Comparison of ENCODE assay signal across 30 cellular contexts in genomic region chr11:72316984-72317383, GRCh38.
"Had no signal": no experiment of that assay in that cellular context is flagged by ENCODE, and none has a peak within 500 bp of the region (broad histone marks: within the 10 kb centered on the region; RNA-seq: fewer than 3 reads in every experiment).

No MANE protein-coding gene starts in this region.

- ATAC-seq: naive thymus-derived CD4-positive, alpha-beta T cell; psoas muscle; right cardiac atrium; right lobe of liver; stimulated activated memory B cell treated with anti-CD40 and anti-IgM and Interleukin-4, amounts not matched to agents 10 μg/mL and 1 μg/mL and 100 μg/mL, for 72 hours; stimulated activated naive CD8-positive, alpha-beta T cell treated with anti-CD3 and anti-CD28 coated beads, Interleukin-15, amount 100 ng/mL, for 72 hours; stimulated activated naive CD8-positive, alpha-beta T cell treated with anti-CD3 and anti-CD28 coated beads, Interleukin-15, Interleukin-2, amounts not matched to agents 100 U/mL and 50 U/mL, for 24 hours had no signal

- H3K36me3 Mint-ChIP-seq: natural killer cell had no signal

- H3K27me3 Mint-ChIP-seq: naive thymus-derived CD4-positive, alpha-beta T cell; progenitor cell of endocrine pancreas; stimulated activated memory B cell treated with anti-CD40 and anti-IgM and Interleukin-4, amounts not matched to agents 10 μg/mL and 1 μg/mL and 100 μg/mL, for 72 hours; stimulated activated naive CD8-positive, alpha-beta T cell treated with anti-CD3 and anti-CD28 coated beads, Interleukin-15, amount 100 ng/mL, for 72 hours had no signal

- H3K9me3 ChIP-seq: ovary, psoas muscle, right lobe of liver, spleen, suprapubic skin, testis, tibial artery, transverse colon, upper lobe of left lung, vagina had no signal

- H3K4me3 ChIP-seq: ovary, psoas muscle, right lobe of liver, skin epidermis, smooth muscle cell, spleen, suprapubic skin, testis, tibial artery, transverse colon, upper lobe of left lung, vagina had no signal

- H3K4me2 ChIP-seq: smooth muscle cell had no signal

- H2AFZ ChIP-seq: parathyroid adenoma had no signal

- H3K9ac ChIP-seq: parathyroid adenoma had no signal

- H3K4me3 Mint-ChIP-seq: naive thymus-derived CD4-positive, alpha-beta T cell; natural killer cell; nephron progenitor cell; neural crest cell; stimulated activated memory B cell treated with anti-CD40 and anti-IgM and Interleukin-4, amounts not matched to agents 10 μg/mL and 1 μg/mL and 100 μg/mL, for 72 hours; stimulated activated naive CD8-positive, alpha-beta T cell treated with anti-CD3 and anti-CD28 coated beads, Interleukin-15, amount 100 ng/mL, for 72 hours had no signal

- H3K27ac Mint-ChIP-seq: naive thymus-derived CD4-positive, alpha-beta T cell; natural killer cell; nephron progenitor cell; progenitor cell of endocrine pancreas; stimulated activated memory B cell treated with anti-CD40 and anti-IgM and Interleukin-4, amounts not matched to agents 10 μg/mL and 1 μg/mL and 100 μg/mL, for 72 hours; stimulated activated naive CD8-positive, alpha-beta T cell treated with anti-CD3 and anti-CD28 coated beads, Interleukin-15, amount 100 ng/mL, for 72 hours had no signal

- H3K27me3 ChIP-seq: ovary, right lobe of liver, spleen, suprapubic skin, testis, tibial artery, transverse colon, upper lobe of left lung, vagina had no signal

- H3K36me3 ChIP-seq: ovary, right lobe of liver, transverse colon had no signal

- H3K27ac ChIP-seq: ovary, parathyroid adenoma, psoas muscle, right lobe of liver, skin epidermis, spleen, suprapubic skin, testis, tibial artery, transverse colon, upper lobe of left lung, vagina had no signal

- H3K4me1 ChIP-seq: parathyroid adenoma, psoas muscle, right lobe of liver, spleen, suprapubic skin, testis, tibial artery, transverse colon, upper lobe of left lung, vagina had no signal

- H3K4me1 Mint-ChIP-seq: natural killer cell; stimulated activated memory B cell treated with anti-CD40 and anti-IgM and Interleukin-4, amounts not matched to agents 10 μg/mL and 1 μg/mL and 100 μg/mL, for 72 hours; stimulated activated naive CD8-positive, alpha-beta T cell treated with anti-CD3 and anti-CD28 coated beads, Interleukin-15, amount 100 ng/mL, for 72 hours had no signal

- DNase-seq: naive thymus-derived CD4-positive, alpha-beta T cell; natural killer cell; nephron progenitor cell; occipital lobe; ovary; psoas muscle; right cardiac atrium; right lobe of liver; spleen; stimulated activated CD4-positive, alpha-beta T cell treated with anti-CD3 and anti-CD28 coated beads, Interleukin-12 subunit alpha, Interleukin-12 subunit beta, amount 100 ng/mL, for 4 hours; stimulated activated CD4-positive, alpha-beta T cell treated with anti-CD3 and anti-CD28 coated beads, Interleukin-1b, Interleukin-23, amount 100 ng/mL, for 48 hours; stimulated activated CD4-positive, alpha-beta T cell treated with anti-CD3 and anti-CD28 coated beads, Interleukin-4, amount 100 ng/mL, for 1 hour; stimulated activated CD4-positive, alpha-beta T cell treated with anti-CD3 and anti-CD28 coated beads, Interleukin-4, amount 100 ng/mL, for 4 hours; stimulated activated CD8-positive, alpha-beta memory T cell treated with anti-CD3 and anti-CD28 coated beads, Interleukin-4, amount 100 ng/mL, for 48 hours; stimulated activated naive CD4-positive, alpha-beta T cell; stimulated activated naive CD8-positive, alpha-beta T cell treated with anti-CD3 and anti-CD28 coated beads, Interleukin-15, amount 100 ng/mL, for 72 hours; stimulated activated naive CD8-positive, alpha-beta T cell treated with anti-CD3 and anti-CD28 coated beads, Interleukin-15, Interleukin-2, amounts not matched to agents 100 U/mL and 50 U/mL, for 24 hours; substantia nigra; testis; tibial artery; transverse colon had no signal

- H3K9me3 Mint-ChIP-seq: naive thymus-derived CD4-positive, alpha-beta T cell; natural killer cell; nephron progenitor cell; neural crest cell; stimulated activated memory B cell treated with anti-CD40 and anti-IgM and Interleukin-4, amounts not matched to agents 10 μg/mL and 1 μg/mL and 100 μg/mL, for 72 hours; stimulated activated naive CD8-positive, alpha-beta T cell treated with anti-CD3 and anti-CD28 coated beads, Interleukin-15, amount 100 ng/mL, for 72 hours had no signal
